In genomic region chr14:102957222-102957621, GRCh38 we compare ENCODE assay signal across 22 cellular contexts. TPM values are rescaled to one million over a fixed set of nuclear protein-coding genes. Genes with fewer than 3 reads are reported as not detected.
A peak's percentile ranks its signal among the peaks of the same experiment; 100 is the strongest.
DNase-seq lines count a peak whose midpoint lies in the region; ATAC-seq, FAIRE-seq and TF ChIP-seq lines count a peak whose summit lies in the region.
"Had no signal": no experiment of that assay in that cellular context is flagged by ENCODE, and none has a peak within 500 bp of the region (broad histone marks: within the 10 kb centered on the region; RNA-seq: fewer than 3 reads in every experiment).

No MANE protein-coding gene starts in this region.

- no peak overlapping the region for H3K27ac ChIP-seq in HEK293 (ENCODE audit: extremely low read depth, low read depth, low read length)
- peak overlapping the region; percentile 13 for H3K27ac ChIP-seq in angular gyrus (ENCODE audit: low read depth, low read length)
- peak overlapping the region in 2 of 3 donors; percentile 4 to 17 for H3K27ac ChIP-seq in thyroid gland
- H3K27ac ChIP-seq: HL-60, RWPE1, SJCRH30 had no signal

- H3K9me3 ChIP-seq in HEK293 (ENCODE audit: control insufficient read depth, insufficient read depth, low read depth, low read length) (no peaks in the 10 kb centered on the region), thyroid gland (no peaks in the 10 kb centered on the region)
- H3K9me3 ChIP-seq: BE2C, SJCRH30 had no signal

- TF ChIP-seq POLR2A in thyroid gland (IDR thresholded peaks at IDR 0.05) (no peak), GM12891 (IDR thresholded peaks at IDR 0.05; ENCODE audit: low read depth, low read length) (no peak)

- intact Hi-C loops in thyroid gland (cut with DNase I), result no loop called here

- 32 to 57% methylated on average over 10 of the region's 10 CpGs for WGBS in thyroid gland, 2 donors

- DNase-seq in middle frontal gyrus (ENCODE audit: extremely low spot score, low spot score), result peak; percentile 34
- peak; percentile 68 to 69 for DNase-seq in thyroid gland
- no peak for DNase-seq in GM12891 (ENCODE audit: insufficient read length, low spot score)
- no peak for DNase-seq in NOMO-1 treated with DMSO at 0.1 percent for 48 hours (lab: John Stamatoyannopoulos, UW; ENCODE audit: unreplicated experiment)
- DNase-seq: ACHN; BE2C; CD4-positive, alpha-beta memory T cell; HCEC 1CT; NCI-H1092; NCI-H1694; NCI-H2107; NCI-H226; NCI-H526 treated with DMSO at 0.1 percent for 48 hours; NK-92 treated with Interleukin-12 subunit alpha and Interleukin-12 subunit beta, amount 100 ng/mL, for 24 hours; SJCRH30 had no signal

- H3K4me1 ChIP-seq in HEK293 (ENCODE audit: control insufficient read depth, insufficient read depth, low read length) (no peaks in the 10 kb centered on the region), thyroid gland (peaks cover 17 to 24% of the 10 kb centered on the region in 2 donors)
- H3K4me1 ChIP-seq: BE2C had no signal

- TF ChIP-seq CTCF in HEK293 (tag by site-specific recombination; IDR thresholded peaks at IDR 0.05), result no peak
- no peak for TF ChIP-seq CTCF in thyroid gland (IDR thresholded peaks at IDR 0.05)

- peaks cover 33 to 79% of the 10 kb centered on the region in 2 experiments for H3K36me3 ChIP-seq in HEK293 (ENCODE audit: control insufficient read depth in 2 of 2, insufficient read depth in 1 of 2, low read length in 2 of 2)
- H3K36me3 ChIP-seq in thyroid gland, result peaks cover 47 to 48% of the 10 kb centered on the region in 2 donors

- H3K4me3 ChIP-seq in HEK293 (ENCODE audit: low read depth, low read length), result no peak overlapping the region
- no peak overlapping the region for H3K4me3 ChIP-seq in thyroid gland (replicated peaks in 1 of 3)
- H3K4me3 ChIP-seq: K562, SJCRH30 had no signal

- ATAC-seq in HG03354 (IDR thresholded peaks at IDR 0.05; ENCODE audit: poor library complexity, severe bottlenecking, unreplicated experiment), result no peak
- ATAC-seq: K562 had no signal

- no peak for FAIRE-seq in GM12891 (lab: Jason Lieb, UNC)
- FAIRE-seq: K562 had no signal

- H3K27me3 ChIP-seq in thyroid gland, result no peaks in the 10 kb centered on the region
- H3K27me3 ChIP-seq: BE2C, SJCRH30 had no signal

- POLR2A ChIA-PET in HEK293 (lab: Yijun Ruan, JAX), result no interaction called here

- CTCF ChIA-PET in HEK293 (lab: Yijun Ruan, JAX), result interaction anchor here (0.7 kb wide), 1 partner anchor 14 kb away, joined by 3 read pairs; no protein-coding TSS in a partner anchor

TF ChIP-seq in HEK293, 187 proteins besides CTCF, POLR2A, EP300 and RAD21:
- no peak for TF ChIP-seq ZNF174 (tag by site-specific recombination; IDR thresholded peaks at IDR 0.05)
- no peak for TF ChIP-seq BCL11B (tag by site-specific recombination; IDR thresholded peaks at IDR 0.05; ENCODE audit: low read depth)
- no peak for TF ChIP-seq ZNF175 (tag by site-specific recombination; IDR thresholded peaks at IDR 0.05)
- no peak for TF ChIP-seq ZNF132 (tag by site-specific recombination; IDR thresholded peaks at IDR 0.05; ENCODE audit: borderline replicate concordance)
- TF ChIP-seq IKZF3 (tag by site-specific recombination; IDR thresholded peaks at IDR 0.05), result no peak
- no peak for TF ChIP-seq SCRT2 (tag by site-specific recombination; IDR thresholded peaks at IDR 0.05)
- peak; percentile 20; the same call in 1 of the 2 replicates for TF ChIP-seq ZFHX2 (tag by site-specific recombination; conservative IDR thresholded peaks at IDR 0.05)
TF ChIP-seq in HEK293: peak in this region for 1.

TF ChIP-seq in GM12891, 5 proteins besides CTCF, POLR2A, EP300 and RAD21:
- TF ChIP-seq PAX5 (IDR thresholded peaks at IDR 0.05; ENCODE audit: insufficient read depth, low read length, severe bottlenecking) (no peak), POLR2AphosphoS5 (IDR thresholded peaks at IDR 0.05; ENCODE audit: low read depth, low read length) (no peak), TAF1 (IDR thresholded peaks at IDR 0.05; ENCODE audit: low read depth, low read length) (no peak), POU2F2 (IDR thresholded peaks at IDR 0.05; ENCODE audit: low read depth, low read length) (no peak), SPI1 (IDR thresholded peaks at IDR 0.05; ENCODE audit: low read depth, low read length) (no peak)

RNA-seq across cellular contexts. Expression of gene AMN, which starts 34.8 kb away (rescaled TPM):
- total RNA-seq in thyroid gland, result 10 to 100 TPM in 1 of 4 donors, 1 to 10 TPM in 3; 1.3 to 18.8 (median 3.3) TPM
- polyA plus RNA-seq in GM12891 (2012; ENCODE audit: low read depth, missing spikeins), result 0.50 TPM
- total RNA-seq: M059J, SJCRH30 had no signal
- polyA plus RNA-seq: K562 had no signal

Comparison
In these comparisons a context has a peak if more than half of its experiments do, and no peak if none do; other contexts are left out.
1. DNase-seq: peak in middle frontal gyrus (single experiment) and thyroid gland (2 of 2); none in GM12891 (single experiment) and NOMO-1 treated with DMSO at 0.1 percent for 48 hours (single experiment).